ENCODE assay signal across 22 cellular contexts in genomic region chr2:37564356-37564755, GRCh38.
DNase-seq lines count a peak whose midpoint lies in the region; ATAC-seq and TF ChIP-seq lines count a peak whose summit lies in the region.
"Had no signal": no experiment of that assay in that cellular context is flagged by ENCODE, and none has a peak within 500 bp of the region (broad histone marks: within the 10 kb centered on the region; RNA-seq: fewer than 3 reads in every experiment).

No MANE protein-coding gene starts in this region.

- no peak overlapping the region for H3K27ac ChIP-seq in neural cell (ENCODE audit: low read length)
- H3K27ac ChIP-seq: KMS-11, neural progenitor cell, right atrium auricular region, suprapubic skin had no signal

- no peaks in the 10 kb centered on the region for H3F3A ChIP-seq in neural cell (ENCODE audit: insufficient read depth, low read length, poor library complexity, severe bottlenecking)

- H3K27me3 ChIP-seq in BE2C, result no peaks in the 10 kb centered on the region
- H3K27me3 ChIP-seq in neural cell (ENCODE audit: insufficient read depth, low read depth, low read length), result no peaks in the 10 kb centered on the region
- H3K27me3 ChIP-seq: neural progenitor cell, right atrium auricular region, suprapubic skin had no signal

- no peak overlapping the region for H3K9ac ChIP-seq in neural cell (ENCODE audit: low read length)
- H3K9ac ChIP-seq: KMS-11, neural progenitor cell had no signal

- no peak for TF ChIP-seq RAD21 in neural cell (conservative IDR thresholded peaks at IDR 0.05)

- H3K79me2 ChIP-seq in neural cell (replicated peaks; ENCODE audit: insufficient read depth, low read length), result no peaks in the 10 kb centered on the region

- no peaks in the 10 kb centered on the region for H3K36me3 ChIP-seq in BE2C
- no peaks in the 10 kb centered on the region for H3K36me3 ChIP-seq in neural cell (ENCODE audit: insufficient read depth, low read length)
- H3K36me3 ChIP-seq: neural progenitor cell, right atrium auricular region, suprapubic skin had no signal

- peak; percentile 54 for TF ChIP-seq EP300 in neural cell (conservative IDR thresholded peaks at IDR 0.05; ENCODE audit: poor library complexity, severe bottlenecking)

- ATAC-seq in HG03520 (IDR thresholded peaks at IDR 0.05; ENCODE audit: unreplicated experiment), result no peak
- ATAC-seq: CD8-positive, alpha-beta T cell had no signal

- H4K20me1 ChIP-seq in neural cell (ENCODE audit: insufficient read depth), result no peaks in the 10 kb centered on the region

- no peak overlapping the region for H3K4me2 ChIP-seq in neural cell (ENCODE audit: low read length)
- H3K4me2 ChIP-seq: KMS-11, neural progenitor cell had no signal

- H2AFZ ChIP-seq in neural cell (ENCODE audit: low read depth, low read length), result no peak overlapping the region

- H3K9me2 ChIP-seq in neural cell (ENCODE audit: insufficient read depth, low read length), result no peaks in the 10 kb centered on the region

- no peaks in the 10 kb centered on the region; the same call in 1 of the 2 replicates for H3K9me3 ChIP-seq in BE2C
- no peaks in the 10 kb centered on the region for H3K9me3 ChIP-seq in neural cell (ENCODE audit: low read length)
- H3K9me3 ChIP-seq: right atrium auricular region, suprapubic skin had no signal

- TF ChIP-seq CTCF in BE2C (IDR thresholded peaks at IDR 0.05; ENCODE audit: low read depth, low read length), result no peak
- no peak for TF ChIP-seq CTCF in neural cell (IDR thresholded peaks at IDR 0.05; ENCODE audit: poor library complexity, severe bottlenecking)

- H3K4me3 ChIP-seq in BE2C (ENCODE audit: low read depth, low read length) (0 out of 2 replicates have a peak overlapping the region, but pooled peaks have one; percentile 2), neural cell (ENCODE audit: low read length) (no peak overlapping the region)
- H3K4me3 ChIP-seq: neural progenitor cell, right atrium auricular region, suprapubic skin had no signal

- DNase-seq in BE2C (peak; percentile 66), NCI-H146 treated with DMSO at 0.1 percent for 48 hours (lab: John Stamatoyannopoulos, UW; ENCODE audit: unreplicated experiment) (peak; percentile 71), SK-N-DZ (ENCODE audit: low spot score) (peak; percentile 34), NOMO-1 treated with DMSO at 0.1 percent for 48 hours (lab: John Stamatoyannopoulos, UW; ENCODE audit: unreplicated experiment) (no peak), NCI-H1436 (lab: John Stamatoyannopoulos, UW) (no peak)
- DNase-seq: activated CD4-positive, alpha-beta T cell treated with anti-CD3 and anti-CD28 coated beads, Interleukin-2, amount 10 ng/mL, durations not matched to agents 24 days and 14 days; activated gamma-delta T cell treated with Interleukin-2 at 50 U/mL for 16 hours; activated naive CD8-positive, alpha-beta T cell treated with anti-CD3 and anti-CD28 coated beads, Interleukin-2, amount 10 ng/mL, durations not matched to agents 7 days and 5 days; activated T-cell treated with anti-CD3 and anti-CD28 coated beads, Interleukin-2, amount 50 U/mL, for 24 hours; aorta; CD8-positive, alpha-beta T cell; MM.1S; NCI-H2107; NCI-H446 treated with DMSO at 0.1 percent for 48 hours; stimulated activated CD4-positive, alpha-beta T cell treated with anti-CD3 and anti-CD28 coated beads, Interleukin-1b, Interleukin-23, amount 100 ng/mL, for 48 hours; stimulated activated naive CD4-positive, alpha-beta T cell treated with Interleukin-2 at 50 U/mL for 16 hours had no signal

- peaks cover 63% of the 10 kb centered on the region for H3K4me1 ChIP-seq in BE2C
- H3K4me1 ChIP-seq: neural progenitor cell had no signal

TF ChIP-seq in neural cell, 6 proteins besides CTCF, POLR2A, EP300 and RAD21:
- TF ChIP-seq SMC3 (conservative IDR thresholded peaks at IDR 0.05; ENCODE audit: poor library complexity) (no peak), EZH2 (IDR thresholded peaks at IDR 0.05; ENCODE audit: borderline replicate concordance, insufficient read depth, low read length, poor library complexity, severe bottlenecking) (no peak), MXI1 (conservative IDR thresholded peaks at IDR 0.05; ENCODE audit: poor library complexity, severe bottlenecking) (no peak), POLR2AphosphoS5 (IDR thresholded peaks at IDR 0.05) (peak; percentile 42), TAF1 (IDR thresholded peaks at IDR 0.05; ENCODE audit: low read depth) (no peak), REST (IDR thresholded peaks at IDR 0.05; ENCODE audit: borderline replicate concordance) (no peak)

Comparison
In these comparisons a context has a peak if more than half of its experiments do, and no peak if none do; other contexts are left out.
1. DNase-seq: peak in BE2C (single experiment), NCI-H146 treated with DMSO at 0.1 percent for 48 hours (single experiment) and SK-N-DZ (single experiment); none in NOMO-1 treated with DMSO at 0.1 percent for 48 hours (single experiment) and NCI-H1436 (single experiment).